In genomic region chr10:100009283-100009792, GRCh38 we compare ENCODE assay signal across 8 cellular contexts. TPM values are rescaled to one million over a fixed set of nuclear protein-coding genes. Genes with fewer than 3 reads are reported as not detected.
DNase-seq lines count a peak whose midpoint lies in the region; ATAC-seq and TF ChIP-seq lines count a peak whose summit lies in the region.

No MANE protein-coding gene starts in this region.

- peak overlapping the region; percentile 87 for H3K18ac ChIP-seq in neuronal stem cell (ENCODE audit: low read length)

- H4K91ac ChIP-seq in neuronal stem cell (ENCODE audit: low read depth, low read length, poor library complexity), result no peak overlapping the region

- peaks cover 21% of the 10 kb centered on the region for H3K27me3 Mint-ChIP-seq in WTC11 (ENCODE audit: low read depth)

- POLR2A ChIA-PET in WTC11 (lab: Charles Lee), result interaction anchor here (0.9 to 1.5 kb wide), 2 partner anchors 91 to 96 kb away, joined by 3 to 8 read pairs; no protein-coding TSS in a partner anchor

- H3K4me3 ChIP-seq in HUES48 (ENCODE audit: low read depth, low read length), result peak overlapping the region; percentile 75
- peak overlapping the region; percentile 98 for H3K4me3 ChIP-seq in fibroblast of the aortic adventitia (ENCODE audit: low read depth, low read length)
- peak overlapping the region; percentile 72 to 75 for H3K4me3 ChIP-seq in neuronal stem cell (ENCODE audit: low read length in 2 of 2)

- H3K9ac ChIP-seq in HUES48 (ENCODE audit: low read depth, low read length), result no peak overlapping the region
- peak overlapping the region; percentile 83 for H3K9ac ChIP-seq in neuronal stem cell (ENCODE audit: low read depth, low read length, poor library complexity)

- no peaks in the 10 kb centered on the region for H3K9me3 Mint-ChIP-seq in WTC11

- H3K79me1 ChIP-seq in neuronal stem cell (ENCODE audit: low read depth, low read length), result no peaks in the 10 kb centered on the region

- peak overlapping the region; percentile 94 for H2AFZ ChIP-seq in neuronal stem cell (ENCODE audit: low read length)

- no peak overlapping the region for H3K23ac ChIP-seq in neuronal stem cell (ENCODE audit: low read depth, low read length, poor library complexity)

- H2BK5ac ChIP-seq in neuronal stem cell (ENCODE audit: low read length), result peak overlapping the region; percentile 6

- H2BK120ac ChIP-seq in neuronal stem cell (ENCODE audit: low read depth, low read length), result no peak overlapping the region

- H3K36me3 ChIP-seq in HUES48 (ENCODE audit: control insufficient read depth, insufficient read depth, low read length), result no peaks in the 10 kb centered on the region
- H3K36me3 ChIP-seq in neuronal stem cell (replicated peaks in 1 of 2; ENCODE audit: control insufficient read depth in 2 of 2, insufficient read depth in 2 of 2, low read length in 2 of 2), result no peaks in the 10 kb centered on the region

- no peak for DNase-seq in activated CD4-positive, CD25-positive, alpha-beta regulatory T cell treated with anti-CD3 and anti-CD28 coated beads, Interleukin-2, amount 50 U/mL, for 72 hours
- DNase-seq in WTC11 (ENCODE audit: low spot score) (no peak), fibroblast of the aortic adventitia (ENCODE audit: low read depth) (peak; percentile 48), neuronal stem cell (ENCODE audit: low spot score) (no peak), middle frontal gyrus (ENCODE audit: extremely low spot score, low spot score) (no peak)

- ATAC-seq in activated CD4-positive, CD25-positive, alpha-beta regulatory T cell treated with anti-CD3 and anti-CD28 coated beads, Interleukin-2, amount 50 U/mL, for 24 hours, result peak; percentile 54 to 62
- ATAC-seq in GM21526 (IDR thresholded peaks at IDR 0.05; ENCODE audit: low FRiP score, unreplicated experiment) (peak; percentile 42), WTC11 (peak; percentile 59)

- H2BK12ac ChIP-seq in neuronal stem cell (ENCODE audit: low read length), result no peak overlapping the region

- H3K27ac Mint-ChIP-seq in WTC11, result no peak overlapping the region

- no peak overlapping the region for H2AK5ac ChIP-seq in neuronal stem cell (ENCODE audit: low read depth, low read length)

- no peak overlapping the region for H2BK15ac ChIP-seq in neuronal stem cell (ENCODE audit: low read length)

- no peak overlapping the region for H4K8ac ChIP-seq in neuronal stem cell (ENCODE audit: low read depth, low read length)

- WGBS in neuronal stem cell (ENCODE audit: extremely low coverage in 2 of 2, insufficient read length in 2 of 2, insufficient replicate concordance in 1 of 2), 2 donors, result no CpG with 5 or more reads among the region's 45 CpGs

- H3K4ac ChIP-seq in neuronal stem cell (ENCODE audit: low read length), result no peak overlapping the region

- no peak for TF ChIP-seq CTCF in WTC11 (IDR thresholded peaks at IDR 0.05)
- TF ChIP-seq CTCF in fibroblast of the aortic adventitia (IDR thresholded peaks at IDR 0.05; ENCODE audit: insufficient read depth, low read length), result peak; percentile 58

- H3K9me3 ChIP-seq in HUES48 (ENCODE audit: control insufficient read depth, insufficient read depth, low read length) (no peaks in the 10 kb centered on the region), neuronal stem cell (replicated peaks in 1 of 2; ENCODE audit: control insufficient read depth in 2 of 2, insufficient read depth in 1 of 2, low read depth in 1 of 2, low read length in 2 of 2) (no peaks in the 10 kb centered on the region)

- H3K27ac ChIP-seq in HUES48 (ENCODE audit: low read depth, low read length) (no peak overlapping the region), neuronal stem cell (replicated peaks; ENCODE audit: low read length) (no peak overlapping the region)

- no peaks in the 10 kb centered on the region for H3K36me3 Mint-ChIP-seq in WTC11

- peak overlapping the region; percentile 86 for H3K4me2 ChIP-seq in neuronal stem cell (ENCODE audit: insufficient read depth, low read length, poor library complexity, severe bottlenecking)

- peaks cover 40% of the 10 kb centered on the region for H3K4me1 Mint-ChIP-seq in WTC11

- no peak overlapping the region for H3K14ac ChIP-seq in neuronal stem cell (ENCODE audit: low read length)

- CTCF ChIA-PET in WTC11 (lab: Charles Lee), result interaction anchor here (0.6 to 3.7 kb wide), 28 partner anchors 9 to 231 kb away, joined by 3 to 54 read pairs (median 5); no protein-coding TSS in a partner anchor

- H3K27me3 ChIP-seq in HUES48 (ENCODE audit: control insufficient read depth, insufficient read depth, low read length), result no peaks in the 10 kb centered on the region
- H3K27me3 ChIP-seq in neuronal stem cell (ENCODE audit: control insufficient read depth in 3 of 3, insufficient read depth in 3 of 3, low read depth in 1 of 3, low read length in 3 of 3), result peaks cover 0 to 8% (median 0%) of the 10 kb centered on the region in 3 experiments

- H3K4me1 ChIP-seq in HUES48 (ENCODE audit: control insufficient read depth, insufficient read depth, low read length) (peaks cover 15% of the 10 kb centered on the region; the same call in 1 of the 2 replicates), neuronal stem cell (ENCODE audit: control insufficient read depth in 2 of 2, insufficient read depth in 1 of 2, low read depth in 1 of 2, low read length in 2 of 2) (peaks cover 11 to 16% of the 10 kb centered on the region in 2 donors)

- H3K4me3 Mint-ChIP-seq in WTC11, result peak overlapping the region; percentile 82

TF ChIP-seq in WTC11, 78 proteins besides CTCF, POLR2A, EP300 and RAD21:
- no peak for TF ChIP-seq ATF6 (CRISPR knock-in tag; IDR thresholded peaks at IDR 0.05)
- TF ChIP-seq TEAD1 (CRISPR knock-in tag; IDR thresholded peaks at IDR 0.05), result peak; percentile 9; the same call in 1 of the 2 replicates
- TF ChIP-seq TP53 (CRISPR knock-in tag; IDR thresholded peaks at IDR 0.05), result no peak
- TF ChIP-seq FOXJ3 (CRISPR knock-in tag; IDR thresholded peaks at IDR 0.05; ENCODE audit: borderline replicate concordance), result no peak
- TF ChIP-seq RORB (CRISPR knock-in tag; IDR thresholded peaks at IDR 0.05), result no peak
- no peak for TF ChIP-seq ZNF263 (CRISPR knock-in tag; IDR thresholded peaks at IDR 0.05; ENCODE audit: low read depth)

RNA-seq across cellular contexts. Expression of gene DNMBP, which starts 0.4 kb away (rescaled TPM):
- total RNA-seq in WTC11 (2021) (19.7 to 25.3 TPM (median 22.2 TPM) in 3 replicates), fibroblast of the aortic adventitia (ENCODE audit: low replicate concordance) (24.9 and 62.4 TPM in 2 replicates)
- polyA plus RNA-seq in neuronal stem cell (2013, experiment 1 of 2), result 20.4 TPM
- 21.0 TPM for polyA plus RNA-seq in neuronal stem cell (2013, experiment 2 of 2)
